ENCODE assay signal across 21 cellular contexts in genomic region chr5:58013542-58014258, GRCh38.
A peak's percentile ranks its signal among the peaks of the same experiment; 100 is the strongest.
DNase-seq lines count a peak whose midpoint lies in the region; ATAC-seq, FAIRE-seq and TF ChIP-seq lines count a peak whose summit lies in the region.
"Had no signal": no experiment of that assay in that cellular context is flagged by ENCODE, and none has a peak within 500 bp of the region (broad histone marks: within the 10 kb centered on the region; RNA-seq: fewer than 3 reads in every experiment).

No MANE protein-coding gene starts in this region.

- no peak overlapping the region for H3K18ac ChIP-seq in neuronal stem cell (ENCODE audit: low read length)

- H2BK120ac ChIP-seq in neuronal stem cell (ENCODE audit: low read depth, low read length), result no peak overlapping the region

- no peak overlapping the region for H2BK5ac ChIP-seq in neuronal stem cell (ENCODE audit: low read length)

- no peak overlapping the region for H4K91ac ChIP-seq in neuronal stem cell (ENCODE audit: low read depth, low read length, poor library complexity)

- H3K36me3 Mint-ChIP-seq in Caco-2 (ENCODE audit: insufficient read depth, unreplicated experiment), result no peaks in the 10 kb centered on the region
- H3K36me3 Mint-ChIP-seq in activated naive CD4-positive, alpha-beta T cell treated with anti-CD3 and anti-CD28 coated beads, Interleukin-2, amount 50 U/mL, for 72 hours, result no peaks in the 10 kb centered on the region

- H3K27me3 ChIP-seq in Caco-2 (replicated peaks; ENCODE audit: control insufficient read depth, insufficient read depth, low read length) (no peaks in the 10 kb centered on the region), body of pancreas (no peaks in the 10 kb centered on the region), neuronal stem cell (ENCODE audit: control insufficient read depth in 3 of 3, insufficient read depth in 3 of 3, low read depth in 1 of 3, low read length in 3 of 3) (no peaks in the 10 kb centered on the region), esophagus muscularis mucosa (no peaks in the 10 kb centered on the region)
- H3K27me3 ChIP-seq: MG63 had no signal

- intact Hi-C loops in Caco-2 (cut with micrococcal nuclease; ENCODE audit: unreplicated experiment), result no loop called here
- intact Hi-C loops in body of pancreas (cut with DNase I), result no loop called here
- intact Hi-C loops in esophagus muscularis mucosa (cut with DNase I), result no loop called here
- intact Hi-C loops in left ventricle myocardium superior (cut with micrococcal nuclease), result no loop called here

- H3K9me3 ChIP-seq in Caco-2 (no peaks in the 10 kb centered on the region), body of pancreas (no peaks in the 10 kb centered on the region), neuronal stem cell (replicated peaks in 1 of 2; ENCODE audit: control insufficient read depth in 2 of 2, insufficient read depth in 1 of 2, low read depth in 1 of 2, low read length in 2 of 2) (no peaks in the 10 kb centered on the region), esophagus muscularis mucosa (no peaks in the 10 kb centered on the region)
- H3K9me3 ChIP-seq: A549, MG63 had no signal

- no peak overlapping the region for H2BK12ac ChIP-seq in neuronal stem cell (ENCODE audit: low read length)

- H2AFZ ChIP-seq in neuronal stem cell (ENCODE audit: low read length), result no peak overlapping the region

- peak; percentile 35 to 55 for DNase-seq in Caco-2
- DNase-seq in OCI-M1 (lab: John Stamatoyannopoulos, UW), result peak; percentile 90
- peak in 1 of 4 donors; percentile 4 for DNase-seq in body of pancreas
- DNase-seq in activated naive CD4-positive, alpha-beta T cell treated with anti-CD3 and anti-CD28 coated beads, Interleukin-2, amount 50 U/mL, for 72 hours (ENCODE audit: low spot score in 2 of 2), result no peak
- DNase-seq in neuronal stem cell (ENCODE audit: low spot score), result no peak
- no peak for DNase-seq in esophagus muscularis mucosa (ENCODE audit: extremely low spot score)
- no peak for DNase-seq in left ventricle myocardium superior
- DNase-seq: CD4-positive, alpha-beta T cell; DMS153; EL; H7; MG63; NCI-H1417 treated with DMSO at 0.1 percent for 48 hours; NCI-H187; NCI-H2107; NCI-H2227 treated with DMSO at 0.1 percent for 48 hours; NCI-H526; PC-3; Right ventricle myocardium superior had no signal

- H3K27ac ChIP-seq in body of pancreas (no peak overlapping the region), neuronal stem cell (replicated peaks; ENCODE audit: low read length) (no peak overlapping the region), esophagus muscularis mucosa (replicated peaks in 1 of 4) (no peak overlapping the region)
- H3K27ac ChIP-seq: A549 had no signal

- POLR2A ChIA-PET in Caco-2 (lab: Charles Lee), result no interaction called here

- BruUV-seq in Caco-2 (replicated peaks; lab: Mats Ljungman, UMichigan), result no TSS peak

- 69 to 76% methylated on average over 9 of the region's 9 CpGs for WGBS in body of pancreas, 2 donors
- no CpG with 5 or more reads among the region's 9 CpGs for WGBS in neuronal stem cell (ENCODE audit: extremely low coverage in 2 of 2, insufficient read length in 2 of 2, insufficient replicate concordance in 1 of 2), 2 donors
- 91% methylated on average over 9 of the region's 9 CpGs for WGBS in esophagus muscularis mucosa

- H3K23ac ChIP-seq in neuronal stem cell (ENCODE audit: low read depth, low read length, poor library complexity), result no peak overlapping the region

- peaks cover 18% of the 10 kb centered on the region for H3K4me1 Mint-ChIP-seq in Caco-2 (ENCODE audit: low read depth, unreplicated experiment)

- H2AK5ac ChIP-seq in neuronal stem cell (ENCODE audit: low read depth, low read length), result no peak overlapping the region

- ATAC-seq in body of pancreas, result peak; percentile 35
- ATAC-seq in activated naive CD4-positive, alpha-beta T cell treated with anti-CD3 and anti-CD28 coated beads, Interleukin-2, amount 50 U/mL, for 72 hours, result no peak
- ATAC-seq in left ventricle myocardium superior, result no peak
- ATAC-seq: A549, PC-3 had no signal

- H3K14ac ChIP-seq in neuronal stem cell (ENCODE audit: low read length), result no peak overlapping the region

- H3K4me3 Mint-ChIP-seq in Caco-2 (ENCODE audit: unreplicated experiment), result no peak overlapping the region
- H3K4me3 Mint-ChIP-seq: CD4-positive, alpha-beta T cell had no signal

- no peak overlapping the region for H2BK15ac ChIP-seq in neuronal stem cell (ENCODE audit: low read length)

- TF ChIP-seq POLR2A in body of pancreas (IDR thresholded peaks at IDR 0.05) (no peak), esophagus muscularis mucosa (IDR thresholded peaks at IDR 0.05; ENCODE audit: low read depth) (no peak)

- TF ChIP-seq CTCF in Caco-2 (IDR thresholded peaks at IDR 0.05; ENCODE audit: insufficient read depth in 1 of 2, low read depth in 1 of 2, low read length in 1 of 2, severe bottlenecking in 1 of 2, unreplicated experiment in 1 of 2) (no peak), body of pancreas (IDR thresholded peaks at IDR 0.05) (no peak), esophagus muscularis mucosa (IDR thresholded peaks at IDR 0.05) (no peak)

- H3K36me3 ChIP-seq in Caco-2 (ENCODE audit: control insufficient read depth, insufficient read depth, low read length) (no peaks in the 10 kb centered on the region), body of pancreas (replicated peaks in 1 of 2; ENCODE audit: insufficient read depth in 1 of 2, low read depth in 2 of 2) (no peaks in the 10 kb centered on the region), neuronal stem cell (replicated peaks in 1 of 2; ENCODE audit: control insufficient read depth in 2 of 2, insufficient read depth in 2 of 2, low read length in 2 of 2) (no peaks in the 10 kb centered on the region), esophagus muscularis mucosa (no peaks in the 10 kb centered on the region)
- H3K36me3 ChIP-seq: MG63 had no signal

- H3K4me3 ChIP-seq in Caco-2 (ENCODE audit: low read depth, low read length) (no peak overlapping the region), body of pancreas (no peak overlapping the region), neuronal stem cell (ENCODE audit: low read length in 2 of 2) (no peak overlapping the region), esophagus muscularis mucosa (no peak overlapping the region)
- H3K4me3 ChIP-seq: A549, MG63 had no signal

- FAIRE-seq in islet of Langerhans (lab: Jason Lieb, UNC), result peak; percentile 78

- no peak overlapping the region for H3K4me2 ChIP-seq in neuronal stem cell (ENCODE audit: insufficient read depth, low read length, poor library complexity, severe bottlenecking)
- H3K4me2 ChIP-seq: A549 had no signal

- H3K27ac Mint-ChIP-seq in Caco-2 (ENCODE audit: unreplicated experiment), result no peak overlapping the region
- H3K27ac Mint-ChIP-seq in activated naive CD4-positive, alpha-beta T cell treated with anti-CD3 and anti-CD28 coated beads, Interleukin-2, amount 50 U/mL, for 72 hours, result no peak overlapping the region
- H3K27ac Mint-ChIP-seq: CD4-positive, alpha-beta T cell had no signal

- H4K8ac ChIP-seq in neuronal stem cell (ENCODE audit: low read depth, low read length), result no peak overlapping the region

- CTCF ChIA-PET in Caco-2 (lab: Charles Lee), result no interaction called here

- H3K4me1 ChIP-seq in Caco-2 (peaks cover 17% of the 10 kb centered on the region), body of pancreas (no peaks in the 10 kb centered on the region), neuronal stem cell (ENCODE audit: control insufficient read depth in 2 of 2, insufficient read depth in 1 of 2, low read depth in 1 of 2, low read length in 2 of 2) (peaks cover 6 to 23% of the 10 kb centered on the region in 2 donors), esophagus muscularis mucosa (peaks cover 0 to under 1% (median 0%) of the 10 kb centered on the region in 4 donors)
- H3K4me1 ChIP-seq: A549 had no signal

- H3K9ac ChIP-seq in neuronal stem cell (ENCODE audit: low read depth, low read length, poor library complexity), result no peak overlapping the region

- TF ChIP-seq EP300 in esophagus muscularis mucosa (IDR thresholded peaks at IDR 0.05), result no peak

- H3K4ac ChIP-seq in neuronal stem cell (ENCODE audit: low read length), result no peak overlapping the region

- no peaks in the 10 kb centered on the region for H3K9me3 Mint-ChIP-seq in Caco-2 (ENCODE audit: unreplicated experiment)
- no peaks in the 10 kb centered on the region for H3K9me3 Mint-ChIP-seq in activated naive CD4-positive, alpha-beta T cell treated with anti-CD3 and anti-CD28 coated beads, Interleukin-2, amount 50 U/mL, for 72 hours
- H3K9me3 Mint-ChIP-seq: CD4-positive, alpha-beta T cell had no signal

- H3K27me3 Mint-ChIP-seq in Caco-2 (ENCODE audit: insufficient read depth, unreplicated experiment), result no peaks in the 10 kb centered on the region
- H3K27me3 Mint-ChIP-seq: CD4-positive, alpha-beta T cell had no signal

- H3K79me1 ChIP-seq in neuronal stem cell (ENCODE audit: low read depth, low read length), result no peaks in the 10 kb centered on the region

Comparison
In these comparisons a context has a peak if more than half of its experiments do, and no peak if none do; other contexts are left out.
1. DNase-seq: peak in Caco-2 (2 of 2) and OCI-M1 (single experiment); none in activated naive CD4-positive, alpha-beta T cell treated with anti-CD3 and anti-CD28 coated beads, Interleukin-2, amount 50 U/mL, for 72 hours (0 of 2), neuronal stem cell (single experiment), esophagus muscularis mucosa (single experiment) and left ventricle myocardium superior (single experiment).